ENCODE assay signal across 18 cellular contexts in the genomic region with DNA sequence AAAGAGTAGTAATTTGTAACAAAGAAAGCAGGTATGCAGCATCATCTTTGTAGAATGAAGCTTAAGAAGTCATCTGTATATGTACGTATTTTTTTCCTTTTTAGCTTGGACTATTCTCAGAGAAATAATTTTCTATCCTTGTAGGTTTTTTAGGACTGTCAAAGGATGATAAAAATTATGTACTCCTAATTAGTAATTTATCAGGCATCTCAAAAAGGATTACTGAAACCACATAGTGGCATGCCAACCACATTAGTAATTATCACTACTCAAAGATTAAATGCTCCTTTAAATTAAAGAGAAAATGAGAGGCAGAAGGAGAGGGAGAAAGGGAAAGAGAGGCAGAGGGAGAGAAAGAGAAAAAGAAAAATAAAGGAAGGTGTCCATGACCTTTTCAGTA. TPM values are rescaled to one million over a fixed set of nuclear protein-coding genes. Genes with fewer than 3 reads are reported as not detected.
DNase-seq lines count a peak whose midpoint lies in the region; ATAC-seq and TF ChIP-seq lines count a peak whose summit lies in the region.
"Had no signal": no experiment of that assay in that cellular context is flagged by ENCODE, and none has a peak within 500 bp of the region (broad histone marks: within the 10 kb centered on the region; RNA-seq: fewer than 3 reads in every experiment).

No MANE protein-coding gene starts in this region.

- no CpG with 5 or more reads among the region's 1 CpG for WGBS in IMR-90 (ENCODE audit: extremely low coverage in 2 of 2, insufficient read length in 1 of 2), 2 experiments
- WGBS in mesenchymal stem cell: no CpG with 5 or more reads among the region's 1 CpG

- H2BK15ac ChIP-seq in IMR-90 (ENCODE audit: low read depth, low read length): no peak overlapping the region
- H2BK15ac ChIP-seq in mesenchymal stem cell (ENCODE audit: low read depth, poor library complexity, severe bottlenecking): no peak overlapping the region

- no peak overlapping the region for H2AK9ac ChIP-seq in IMR-90 (replicated peaks; ENCODE audit: low read depth, low read length, poor library complexity)

- no peak overlapping the region; the same call in 1 of the 2 replicates for H3K9ac ChIP-seq in IMR-90 (ENCODE audit: low read depth, low read length)
- no peak overlapping the region for H3K9ac ChIP-seq in mesenchymal stem cell (ENCODE audit: low read length)

- H3K4me1 ChIP-seq in IMR-90 (ENCODE audit: control insufficient read depth, insufficient read depth, low read length) (peaks cover 9% of the 10 kb centered on the region; the same call in 1 of the 2 replicates), mesenchymal stem cell (ENCODE audit: control insufficient read depth, insufficient read depth, low read depth, low read length) (no peaks in the 10 kb centered on the region)

- peak overlapping the region; percentile 90 for H2BK20ac ChIP-seq in IMR-90 (ENCODE audit: low read depth, low read length)

- dilution Hi-C loops in IMR-90 (cut with HindIII; ENCODE audit: low sequenced_read_pairs, unreplicated experiment): no loop called here

- H4K20me1 ChIP-seq in IMR-90 (ENCODE audit: insufficient read depth, low read length): no peaks in the 10 kb centered on the region

- DNase-seq in EL (peak; percentile 58), IMR-90 (peak; percentile 48), astrocyte of the hippocampus (ENCODE audit: low read depth, low spot score) (peak; percentile 19), mesenchymal stem cell (peak; percentile 32), retina (no peak)
- DNase-seq in activated CD8-positive, alpha-beta memory T cell treated with anti-CD3 and anti-CD28 coated beads for 24 hours: no peak
- no peak for DNase-seq in activated CD4-positive, alpha-beta T cell treated with anti-CD3 and anti-CD28 coated beads for 4 hours
- DNase-seq: ACHN; CD4-positive, alpha-beta memory T cell; DMS79; GF-D8; GOT3; Karpas-422; NCI-H1417; NCI-H1930; NCI-H524 treated with DMSO at 0.1 percent for 48 hours; NK-92 treated with Interleukin-12 subunit alpha and Interleukin-12 subunit beta, amount 100 ng/mL, for 24 hours; OCI-M1 had no signal

- no TSS peak for BruUV-seq in IMR-90 (replicated peaks; lab: Mats Ljungman, UMichigan)

- H3K79me1 ChIP-seq in IMR-90 (ENCODE audit: low read depth in 1 of 2, low read length in 2 of 2) (peaks cover 12 to 40% of the 10 kb centered on the region in 2 experiments), mesenchymal stem cell (replicated peaks; ENCODE audit: low read length, poor library complexity, severe bottlenecking) (peaks cover 12% of the 10 kb centered on the region)

- ATAC-seq in IMR-90 (ENCODE audit: low read depth): peak; percentile 46

- no peak for TF ChIP-seq POLR2A in IMR-90 (IDR thresholded peaks at IDR 0.05; ENCODE audit: low read depth, low read length)

- H3K23ac ChIP-seq in IMR-90 (ENCODE audit: low read depth, low read length): peak overlapping the region; percentile 61; the same call in 1 of the 2 replicates
- H3K23ac ChIP-seq in mesenchymal stem cell (ENCODE audit: low read length in 2 of 2): no peak overlapping the region

- H4K8ac ChIP-seq in IMR-90 (ENCODE audit: low read depth in 2 of 2, low read length in 2 of 2) (peak overlapping the region; percentile 66 to 84), mesenchymal stem cell (ENCODE audit: low read length) (no peak overlapping the region)

- H3K27me3 ChIP-seq in IMR-90 (ENCODE audit: control insufficient read depth, insufficient read depth, low read length) (no peaks in the 10 kb centered on the region), mesenchymal stem cell (ENCODE audit: control insufficient read depth in 1 of 2, insufficient read depth in 1 of 2, low read length in 2 of 2) (no peaks in the 10 kb centered on the region)

- H2AFZ ChIP-seq in IMR-90 (replicated peaks; ENCODE audit: low read length, poor library complexity): no peak overlapping the region
- H2AFZ ChIP-seq in mesenchymal stem cell (ENCODE audit: low read depth, low read length): no peak overlapping the region

- H3K36me3 ChIP-seq in IMR-90 (ENCODE audit: control insufficient read depth, insufficient read depth, low read length) (peaks cover 5% of the 10 kb centered on the region), mesenchymal stem cell (ENCODE audit: control insufficient read depth in 1 of 2, insufficient read depth in 2 of 2, low read depth in 1 of 2, low read length in 2 of 2) (peaks cover 3 to 47% of the 10 kb centered on the region in 2 experiments)

- in situ Hi-C loops in IMR-90 (cut with MboI; ENCODE audit: low sequenced_read_pairs): no loop called here

- intact Hi-C loops in IMR-90 (cut with micrococcal nuclease): loop anchor here (10.0 kb wide), 1 partner anchor 173 kb away; no protein-coding TSS in a partner anchor

- H3K4me2 ChIP-seq in IMR-90 (ENCODE audit: low read depth, low read length) (peak overlapping the region; percentile 69; the same call in 1 of the 2 replicates), mesenchymal stem cell (ENCODE audit: low read length, poor library complexity, severe bottlenecking) (no peak overlapping the region)

- H3K4me3 ChIP-seq in IMR-90 (ENCODE audit: insufficient read depth, low read depth, low read length) (no peak overlapping the region), mesenchymal stem cell (ENCODE audit: insufficient read depth in 1 of 2, low read depth in 1 of 2, low read length in 2 of 2) (no peak overlapping the region)

- H3K14ac ChIP-seq in IMR-90 (replicated peaks; ENCODE audit: low read depth, low read length) (0 out of 2 replicates have a peak overlapping the region, but pooled peaks have one; percentile 6), mesenchymal stem cell (ENCODE audit: low read length in 2 of 2) (no peak overlapping the region)

- H2BK5ac ChIP-seq in IMR-90 (ENCODE audit: low read depth, low read length, poor library complexity, severe bottlenecking): peak overlapping the region; percentile 86
- no peak overlapping the region for H2BK5ac ChIP-seq in mesenchymal stem cell (ENCODE audit: low read depth, low read length, poor library complexity, severe bottlenecking)

- 0 out of 2 replicates have a peak overlapping the region, but pooled peaks have one; percentile 37 for H4K91ac ChIP-seq in IMR-90 (ENCODE audit: insufficient read depth, low read depth, low read length)
- H4K91ac ChIP-seq in mesenchymal stem cell (ENCODE audit: low read length): no peak overlapping the region

- H3K27ac ChIP-seq in IMR-90 (ENCODE audit: insufficient read depth, low read length) (no peak overlapping the region), mesenchymal stem cell (ENCODE audit: low read length, poor library complexity, severe bottlenecking) (no peak overlapping the region)

- TF ChIP-seq CTCF in IMR-90 (conservative IDR thresholded peaks at IDR 0.05; ENCODE audit: low read depth, low read length): no peak

- POLR2A ChIA-PET in IMR-90 (lab: Charles Lee; ENCODE audit: unreplicated experiment): interaction anchor here (0.5 to 1.1 kb wide), 2 partner anchors 14 to 17 kb away, joined by 4 to 20 read pairs; no protein-coding TSS in a partner anchor

- H3K18ac ChIP-seq in IMR-90 (ENCODE audit: low read depth, low read length): peak overlapping the region; percentile 93; the same call in 1 of the 2 replicates
- no peak overlapping the region for H3K18ac ChIP-seq in mesenchymal stem cell (ENCODE audit: low read depth in 1 of 2, low read length in 2 of 2)

- CTCF ChIA-PET in IMR-90 (lab: Yijun Ruan, JAX): no interaction called here

- H4K5ac ChIP-seq in IMR-90 (ENCODE audit: low read depth, low read length): peak overlapping the region; percentile 87; the same call in 1 of the 2 replicates

- H3K4ac ChIP-seq in IMR-90 (ENCODE audit: low read depth, low read length) (peak overlapping the region; percentile 58; the same call in 1 of the 2 replicates), mesenchymal stem cell (ENCODE audit: low read depth in 1 of 2, low read length in 2 of 2) (no peak overlapping the region)

- H2BK120ac ChIP-seq in IMR-90 (ENCODE audit: low read depth, low read length) (peak overlapping the region; percentile 82), mesenchymal stem cell (ENCODE audit: low read depth, low read length) (no peak overlapping the region)

- H3K56ac ChIP-seq in IMR-90 (ENCODE audit: extremely low read depth, insufficient read depth, low read length): peak overlapping the region; percentile 52; the same call in 1 of the 2 replicates

- H2AK5ac ChIP-seq in IMR-90 (ENCODE audit: low read depth, low read length) (no peak overlapping the region), mesenchymal stem cell (ENCODE audit: low read length, severe bottlenecking) (no peak overlapping the region)

- H3K9me3 ChIP-seq in IMR-90 (ENCODE audit: control insufficient read depth, insufficient read depth, low read length) (no peaks in the 10 kb centered on the region), mesenchymal stem cell (ENCODE audit: control insufficient read depth, low read length) (no peaks in the 10 kb centered on the region)

- no peaks in the 10 kb centered on the region; the same call in 1 of the 2 replicates for H3K9me1 ChIP-seq in IMR-90 (ENCODE audit: insufficient read depth, low read length)

- no peak for TF ChIP-seq RAD21 in IMR-90 (IDR thresholded peaks at IDR 0.05; ENCODE audit: low read length)

- H2BK12ac ChIP-seq in mesenchymal stem cell (ENCODE audit: low read length in 2 of 2): no peak overlapping the region

TF ChIP-seq in IMR-90, 13 proteins besides CTCF, POLR2A, EP300 and RAD21:
- TF ChIP-seq MXI1 (IDR thresholded peaks at IDR 0.05; ENCODE audit: borderline replicate concordance, low read depth, low read length) (no peak), FOS (IDR thresholded peaks at IDR 0.05; ENCODE audit: low read depth, low read length) (no peak), RFX5 (IDR thresholded peaks at IDR 0.05; ENCODE audit: low read depth, low read length) (no peak), MAFK (IDR thresholded peaks at IDR 0.05; ENCODE audit: low read depth, low read length) (no peak), SMC3 (IDR thresholded peaks at IDR 0.05; ENCODE audit: low read depth, low read length) (no peak), RCOR1 (IDR thresholded peaks at IDR 0.05; ENCODE audit: insufficient replicate concordance, low read length) (no peak), MAZ (IDR thresholded peaks at IDR 0.05; ENCODE audit: borderline replicate concordance, low read depth, low read length) (no peak)

RNA-seq across cellular contexts. Expression of a gene that starts 17.3 kb away (rescaled TPM):
- total RNA-seq in IMR-90 (2012; rRNA removed): 48.0 and 48.9 TPM in 2 replicates
- 75.9 and 84.2 TPM in 2 replicates for polyA plus RNA-seq in IMR-90 (2012; rRNA removed)
- 21.1 and 38.5 TPM in 2 replicates for polyA plus RNA-seq in IMR-90 (2012; cell fraction: cytosol; rRNA removed)
- polyA plus RNA-seq in IMR-90 (2012; cell fraction: nucleus; rRNA removed; ENCODE audit: low replicate concordance): 29.6 and 115 TPM in 2 replicates
- polyA plus RNA-seq in mesenchymal stem cell (2013, experiment 1 of 2): 27.9 TPM
- 29.4 TPM for polyA plus RNA-seq in mesenchymal stem cell (2013, experiment 2 of 2)

RNA-seq across cellular contexts. Expression of a gene that starts 49.0 kb away (rescaled TPM):
- total RNA-seq in IMR-90 (2012; rRNA removed): 22.2 and 34.7 TPM in 2 replicates
- 5.7 and 8.1 TPM in 2 replicates for polyA plus RNA-seq in IMR-90 (2012; rRNA removed)
- polyA plus RNA-seq in IMR-90 (2012; cell fraction: cytosol; rRNA removed): 0.71 and 1.5 TPM in 2 replicates
- polyA plus RNA-seq in IMR-90 (2012; cell fraction: nucleus; rRNA removed; ENCODE audit: low replicate concordance): 2.3 and 18.3 TPM in 2 replicates
- not detected for polyA plus RNA-seq in mesenchymal stem cell (2013, experiment 1 of 2)
- polyA plus RNA-seq in mesenchymal stem cell (2013, experiment 2 of 2): 0.04 TPM

Comparison
In these comparisons a context has a peak if more than half of its experiments do, and no peak if none do; other contexts are left out.
1. DNase-seq: peak in EL (single experiment), IMR-90 (single experiment), astrocyte of the hippocampus (single experiment) and mesenchymal stem cell (single experiment); none in activated CD8-positive, alpha-beta memory T cell treated with anti-CD3 and anti-CD28 coated beads for 24 hours (single experiment), activated CD4-positive, alpha-beta T cell treated with anti-CD3 and anti-CD28 coated beads for 4 hours (0 of 2) and retina (single experiment).